ENCODE assay signal across 36 cellular contexts in genomic region chr16:12371497-12371896, GRCh38.
"Had no signal": no experiment of that assay in that cellular context is flagged by ENCODE, and none has a peak within 500 bp of the region (broad histone marks: within the 10 kb centered on the region; RNA-seq: fewer than 3 reads in every experiment).

No MANE protein-coding gene starts in this region.

- H3K4me1 Mint-ChIP-seq: activated naive CD4-positive, alpha-beta T cell treated with anti-CD3 and anti-CD28 coated beads, Interleukin-2, amount 10 ng/mL, durations not matched to agents 7 days and 5 days; activated naive CD8-positive, alpha-beta T cell treated with anti-CD3 and anti-CD28 coated beads for 36 hours; activated naive CD8-positive, alpha-beta T cell treated with anti-CD3 and anti-CD28 coated beads, Interleukin-2, amount 10 ng/mL, durations not matched to agents 7 days and 5 days; activated naive CD8-positive, alpha-beta T cell treated with anti-CD3 and anti-CD28 coated beads, Interleukin-2, amount 50 U/mL, for 24 hours had no signal

- ATAC-seq: activated naive CD4-positive, alpha-beta T cell treated with anti-CD3 and anti-CD28 coated beads, Interleukin-2, amount 50 U/mL, for 72 hours; activated naive CD8-positive, alpha-beta T cell treated with anti-CD3 and anti-CD28 coated beads, Interleukin-2, amount 50 U/mL, for 24 hours; activated T-cell treated with anti-CD3 and anti-CD28 coated beads, Interleukin-2, amount 50 U/mL, for 4 hours; activated T-cell treated with anti-CD3 and anti-CD28 coated beads, Interleukin-2, amount 50 U/mL, for 72 hours; activated T-helper 17 cell treated with anti-CD3 and anti-CD28 coated beads, Interleukin-2, amount 50 U/mL, for 72 hours; body of pancreas had no signal

- H3K36me3 ChIP-seq: adrenal gland, ascending aorta, brain microvascular endothelial cell, breast epithelium, cardiac muscle cell had no signal

- H3K9me3 Mint-ChIP-seq: activated naive CD4-positive, alpha-beta T cell treated with anti-CD3 and anti-CD28 coated beads for 36 hours; activated naive CD4-positive, alpha-beta T cell treated with anti-CD3 and anti-CD28 coated beads, Interleukin-2, amount 10 ng/mL, durations not matched to agents 7 days and 5 days; activated naive CD4-positive, alpha-beta T cell treated with anti-CD3 and anti-CD28 coated beads, Interleukin-2, amount 50 U/mL, for 24 hours; activated naive CD4-positive, alpha-beta T cell treated with anti-CD3 and anti-CD28 coated beads, Interleukin-2, amount 50 U/mL, for 72 hours; activated naive CD8-positive, alpha-beta T cell treated with anti-CD3 and anti-CD28 coated beads for 36 hours; activated naive CD8-positive, alpha-beta T cell treated with anti-CD3 and anti-CD28 coated beads, Interleukin-2, amount 10 ng/mL, durations not matched to agents 7 days and 5 days; activated naive CD8-positive, alpha-beta T cell treated with anti-CD3 and anti-CD28 coated beads, Interleukin-2, amount 50 U/mL, for 24 hours; activated T-cell treated with anti-CD3 and anti-CD28 coated beads, Interleukin-2, amount 50 U/mL, for 24 hours; activated T-cell treated with anti-CD3 and anti-CD28 coated beads, Interleukin-2, amount 50 U/mL, for 4 hours; activated T-cell treated with anti-CD3 and anti-CD28 coated beads, Interleukin-2, amount 50 U/mL, for 72 hours; activated T-helper 1 cell treated with anti-CD3 and anti-CD28 coated beads, Interleukin-12 subunit alpha, Interleukin-12 subunit beta, Interleukin-2, Interleukin-4 antibody, amounts not matched to agents 30 ng/mL and 10 ng/mL and 1 ng/mL, durations not matched to agents 14 hours and 24 hours and 36 hours; activated T-helper 17 cell treated with anti-CD3 and anti-CD28 coated beads, Interleukin-2, amount 50 U/mL, for 72 hours; activated T-helper 2 cell treated with anti-CD3 and anti-CD28 coated beads, Interferon-gamma antibody, Interleukin-2, Interleukin-4, amounts not matched to agents 10 μg/mL and 5 μg/mL and 100 μg/mL, durations not matched to agents 14 hours and 24 hours and 36 hours; brain; central memory CD8-positive, alpha-beta T cell had no signal

- H3K27ac Mint-ChIP-seq: activated naive CD4-positive, alpha-beta T cell treated with anti-CD3 and anti-CD28 coated beads for 36 hours; activated naive CD4-positive, alpha-beta T cell treated with anti-CD3 and anti-CD28 coated beads, Interleukin-2, amount 10 ng/mL, durations not matched to agents 7 days and 5 days; activated naive CD4-positive, alpha-beta T cell treated with anti-CD3 and anti-CD28 coated beads, Interleukin-2, amount 50 U/mL, for 24 hours; activated naive CD4-positive, alpha-beta T cell treated with anti-CD3 and anti-CD28 coated beads, Interleukin-2, amount 50 U/mL, for 72 hours; activated naive CD8-positive, alpha-beta T cell; activated naive CD8-positive, alpha-beta T cell treated with anti-CD3 and anti-CD28 coated beads for 36 hours; activated naive CD8-positive, alpha-beta T cell treated with anti-CD3 and anti-CD28 coated beads, Interleukin-2, amount 10 ng/mL, durations not matched to agents 7 days and 5 days; activated naive CD8-positive, alpha-beta T cell treated with anti-CD3 and anti-CD28 coated beads, Interleukin-2, amount 50 U/mL, for 24 hours; activated T-cell treated with anti-CD3 and anti-CD28 coated beads, Interleukin-2, amount 50 U/mL, for 24 hours; activated T-cell treated with anti-CD3 and anti-CD28 coated beads, Interleukin-2, amount 50 U/mL, for 72 hours; activated T-helper 1 cell treated with anti-CD3 and anti-CD28 coated beads, Interleukin-12 subunit alpha, Interleukin-12 subunit beta, Interleukin-2, Interleukin-4 antibody, amounts not matched to agents 30 ng/mL and 10 ng/mL and 1 ng/mL, durations not matched to agents 14 hours and 24 hours and 36 hours; activated T-helper 17 cell treated with anti-CD3 and anti-CD28 coated beads, Interleukin-2, amount 50 U/mL, for 72 hours; activated T-helper 2 cell treated with anti-CD3 and anti-CD28 coated beads, Interferon-gamma antibody, Interleukin-2, Interleukin-4, amounts not matched to agents 10 μg/mL and 5 μg/mL and 100 μg/mL, durations not matched to agents 14 hours and 24 hours and 36 hours; brain had no signal

- H3K27me3 Mint-ChIP-seq: activated naive CD4-positive, alpha-beta T cell treated with anti-CD3 and anti-CD28 coated beads, Interleukin-2, amount 10 ng/mL, durations not matched to agents 7 days and 5 days; activated naive CD4-positive, alpha-beta T cell treated with anti-CD3 and anti-CD28 coated beads, Interleukin-2, amount 50 U/mL, for 24 hours; activated naive CD8-positive, alpha-beta T cell; activated naive CD8-positive, alpha-beta T cell treated with anti-CD3 and anti-CD28 coated beads for 36 hours; activated naive CD8-positive, alpha-beta T cell treated with anti-CD3 and anti-CD28 coated beads, Interleukin-2, amount 10 ng/mL, durations not matched to agents 7 days and 5 days; activated naive CD8-positive, alpha-beta T cell treated with anti-CD3 and anti-CD28 coated beads, Interleukin-2, amount 50 U/mL, for 24 hours; activated T-cell treated with anti-CD3 and anti-CD28 coated beads, Interleukin-2, amount 50 U/mL, for 24 hours; activated T-helper 17 cell treated with anti-CD3 and anti-CD28 coated beads, Interleukin-2, amount 50 U/mL, for 72 hours; brain; central memory CD8-positive, alpha-beta T cell had no signal

- H3K36me3 Mint-ChIP-seq: activated naive CD4-positive, alpha-beta T cell treated with anti-CD3 and anti-CD28 coated beads, Interleukin-2, amount 10 ng/mL, durations not matched to agents 7 days and 5 days; activated naive CD4-positive, alpha-beta T cell treated with anti-CD3 and anti-CD28 coated beads, Interleukin-2, amount 50 U/mL, for 72 hours; activated naive CD8-positive, alpha-beta T cell treated with anti-CD3 and anti-CD28 coated beads for 36 hours; activated naive CD8-positive, alpha-beta T cell treated with anti-CD3 and anti-CD28 coated beads, Interleukin-2, amount 10 ng/mL, durations not matched to agents 7 days and 5 days; brain had no signal

- DNase-seq: activated effector memory CD4-positive, alpha-beta T cell treated with anti-CD3 and anti-CD28 coated beads, Interleukin-2, amount 50 U/mL, for 16 hours; activated effector memory CD4-positive, alpha-beta T cell treated with Interleukin-2 at 50 U/mL for 16 hours; activated gamma-delta T cell; activated gamma-delta T cell treated with Interleukin-2 at 50 U/mL for 16 hours; activated naive CD4-positive, alpha-beta T cell; activated naive CD4-positive, alpha-beta T cell treated with anti-CD3 and anti-CD28 coated beads for 36 hours; activated naive CD4-positive, alpha-beta T cell treated with anti-CD3 and anti-CD28 coated beads, Interleukin-2, amount 10 ng/mL, durations not matched to agents 7 days and 5 days; activated naive CD4-positive, alpha-beta T cell treated with anti-CD3 and anti-CD28 coated beads, Interleukin-2, amount 50 U/mL, for 16 hours; activated naive CD4-positive, alpha-beta T cell treated with Interleukin-2 at 50 U/mL for 16 hours; activated naive CD8-positive, alpha-beta T cell treated with anti-CD3 and anti-CD28 coated beads for 36 hours; activated naive CD8-positive, alpha-beta T cell treated with anti-CD3 and anti-CD28 coated beads, Interleukin-2, amount 10 ng/mL, durations not matched to agents 7 days and 5 days; activated naive CD8-positive, alpha-beta T cell treated with anti-CD3 and anti-CD28 coated beads, Interleukin-2, amount 50 U/mL, for 24 hours; activated T-cell treated with anti-CD3 and anti-CD28 coated beads, Interleukin-2, amount 50 U/mL, for 24 hours; activated T-cell treated with anti-CD3 and anti-CD28 coated beads, Interleukin-2, amount 50 U/mL, for 4 hours; activated T-cell treated with anti-CD3 and anti-CD28 coated beads, Interleukin-2, amount 50 U/mL, for 48 hours; activated T-cell treated with anti-CD3 and anti-CD28 coated beads, Interleukin-2, amount 50 U/mL, for 72 hours; adrenal gland; amniotic stem cell; amygdala; aorta; body of pancreas; brain microvascular endothelial cell; caudate nucleus; central memory CD4-positive, alpha-beta T cell; cerebellar nuclear complex had no signal

- H3K4me3 ChIP-seq: adrenal gland, ascending aorta, body of pancreas, breast epithelium, cardiac muscle cell had no signal

- H3K27ac ChIP-seq: adrenal gland, ascending aorta, body of pancreas, brain microvascular endothelial cell, breast epithelium, cardiac muscle cell had no signal

- H3K4me3 Mint-ChIP-seq: activated naive CD4-positive, alpha-beta T cell treated with anti-CD3 and anti-CD28 coated beads for 36 hours; activated naive CD4-positive, alpha-beta T cell treated with anti-CD3 and anti-CD28 coated beads, Interleukin-2, amount 10 ng/mL, durations not matched to agents 7 days and 5 days; activated naive CD4-positive, alpha-beta T cell treated with anti-CD3 and anti-CD28 coated beads, Interleukin-2, amount 50 U/mL, for 24 hours; activated naive CD8-positive, alpha-beta T cell; activated naive CD8-positive, alpha-beta T cell treated with anti-CD3 and anti-CD28 coated beads for 36 hours; activated naive CD8-positive, alpha-beta T cell treated with anti-CD3 and anti-CD28 coated beads, Interleukin-2, amount 10 ng/mL, durations not matched to agents 7 days and 5 days; activated naive CD8-positive, alpha-beta T cell treated with anti-CD3 and anti-CD28 coated beads, Interleukin-2, amount 50 U/mL, for 24 hours; activated T-cell treated with anti-CD3 and anti-CD28 coated beads, Interleukin-2, amount 50 U/mL, for 24 hours; activated T-cell treated with anti-CD3 and anti-CD28 coated beads, Interleukin-2, amount 50 U/mL, for 4 hours; activated T-cell treated with anti-CD3 and anti-CD28 coated beads, Interleukin-2, amount 50 U/mL, for 72 hours; activated T-helper 1 cell treated with anti-CD3 and anti-CD28 coated beads, Interleukin-12 subunit alpha, Interleukin-12 subunit beta, Interleukin-2, Interleukin-4 antibody, amounts not matched to agents 30 ng/mL and 10 ng/mL and 1 ng/mL, durations not matched to agents 14 hours and 24 hours and 36 hours; activated T-helper 17 cell treated with anti-CD3 and anti-CD28 coated beads, Interleukin-2, amount 50 U/mL, for 72 hours; brain; central memory CD8-positive, alpha-beta T cell had no signal

- H3K9me3 ChIP-seq: adrenal gland, ascending aorta, body of pancreas, breast epithelium had no signal

- H3K4me1 ChIP-seq: ascending aorta, body of pancreas, breast epithelium had no signal
